9 cellular contexts compared by ENCODE assay signal in the genomic region with DNA sequence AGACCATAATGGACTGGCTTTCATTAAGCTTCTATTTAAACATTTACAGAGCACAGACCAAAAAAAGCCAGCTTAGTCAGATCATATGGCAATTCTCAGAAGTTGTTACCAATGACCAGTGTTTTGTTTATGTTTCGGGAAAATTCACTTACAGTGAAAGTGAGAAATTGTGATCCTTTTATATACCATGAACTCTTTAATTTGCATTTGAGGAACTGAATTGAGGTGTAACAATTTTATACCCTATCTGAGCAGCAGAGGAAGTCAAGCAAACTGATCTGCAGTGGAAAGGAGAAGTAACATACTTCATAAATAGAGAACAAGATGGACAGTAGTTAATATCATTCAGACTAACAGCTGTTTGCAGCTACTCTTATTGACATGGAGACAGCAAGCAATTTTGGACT.
DNase-seq lines count a peak whose midpoint lies in the region; ATAC-seq and TF ChIP-seq lines count a peak whose summit lies in the region.
"Had no signal": no experiment of that assay in that cellular context is flagged by ENCODE, and none has a peak within 500 bp of the region (broad histone marks: within the 10 kb centered on the region; RNA-seq: fewer than 3 reads in every experiment).

No MANE protein-coding gene starts in this region.

- H3K9me3 ChIP-seq in prostate gland (no peaks in the 10 kb centered on the region), osteoblast (ENCODE audit: low read depth, low read length) (no peaks in the 10 kb centered on the region)

- H4K20me1 ChIP-seq in osteoblast (ENCODE audit: insufficient read depth, low read length) = no peaks in the 10 kb centered on the region

- peaks cover 5% of the 10 kb centered on the region for H3K9me3 Mint-ChIP-seq in activated B cell treated with CpG ODN at 0.5 μM for 24 hours
- peaks cover 3% of the 10 kb centered on the region for H3K9me3 Mint-ChIP-seq in activated naive CD8-positive, alpha-beta T cell treated with anti-CD3 and anti-CD28 coated beads, Interleukin-2, amount 50 U/mL, for 24 hours

- in situ Hi-C loops in GM13976 (cut with MboI; ENCODE audit: low sequenced_read_pairs, unreplicated experiment) = no loop called here

- intact Hi-C loops in activated B cell treated with CpG ODN at 0.5 μM for 24 hours (cut with micrococcal nuclease) = loop anchor here (1.0 kb wide), 4 partner anchors 9 to 164 kb away; no protein-coding TSS in a partner anchor
- intact Hi-C loops in prostate gland (cut with DNase I) = no loop called here

- H3K4me1 ChIP-seq in prostate gland (replicated peaks) = no peaks in the 10 kb centered on the region
- H3K4me1 ChIP-seq in osteoblast (ENCODE audit: insufficient read depth, low read length) = no peaks in the 10 kb centered on the region

- H2AFZ ChIP-seq in osteoblast (ENCODE audit: low read length) = no peak overlapping the region

- POLR2A ChIA-PET in activated B cell treated with CpG ODN at 0.5 μM for 24 hours (lab: Charles Lee) = interaction anchor here (0.7 to 15.8 kb wide), 12 partner anchors 12 to 97 kb away, joined by 3 to 203 read pairs (median 6); partner anchors contain the start of gene TMA16

- WGBS in prostate gland = 92% methylated on average over 1 of the region's 1 CpG

- H3K36me3 ChIP-seq in prostate gland (no peaks in the 10 kb centered on the region), osteoblast (ENCODE audit: insufficient read depth, low read length) (no peaks in the 10 kb centered on the region)

- peak overlapping the region; percentile 70 for H3K4me3 Mint-ChIP-seq in activated B cell treated with CpG ODN at 0.5 μM for 24 hours
- H3K4me3 Mint-ChIP-seq in activated naive CD8-positive, alpha-beta T cell treated with anti-CD3 and anti-CD28 coated beads, Interleukin-2, amount 50 U/mL, for 24 hours = no peak overlapping the region

- H3K36me3 Mint-ChIP-seq in activated B cell treated with CpG ODN at 0.5 μM for 24 hours (ENCODE audit: low read depth) = peaks cover 33% of the 10 kb centered on the region
- H3K36me3 Mint-ChIP-seq in activated naive CD8-positive, alpha-beta T cell treated with anti-CD3 and anti-CD28 coated beads, Interleukin-2, amount 50 U/mL, for 24 hours (ENCODE audit: low read depth) = peaks cover 3% of the 10 kb centered on the region

- ATAC-seq in GM21390 (IDR thresholded peaks at IDR 0.05; ENCODE audit: unreplicated experiment) = peak; percentile 84
- ATAC-seq in HG03342 (IDR thresholded peaks at IDR 0.05; ENCODE audit: unreplicated experiment) = peak; percentile 82
- ATAC-seq in activated B cell treated with CpG ODN at 0.5 μM for 24 hours (ENCODE audit: low read depth) = peak; percentile 68
- no peak for ATAC-seq in activated naive CD8-positive, alpha-beta T cell treated with anti-CD3 and anti-CD28 coated beads, Interleukin-2, amount 50 U/mL, for 24 hours

- H3K27ac ChIP-seq in prostate gland (no peak overlapping the region), osteoblast (ENCODE audit: low read depth, low read length) (no peak overlapping the region)

- CTCF ChIA-PET in activated B cell treated with CpG ODN at 0.5 μM for 24 hours (lab: Charles Lee) = interaction anchor here (1.2 to 8.0 kb wide), 10 partner anchors 11 to 90 kb away, joined by 3 to 71 read pairs (median 12); no protein-coding TSS in a partner anchor

- TF ChIP-seq CTCF in GM13976 (IDR thresholded peaks at IDR 0.05; ENCODE audit: borderline replicate concordance, control extremely low read depth, extremely low read depth, insufficient read depth, missing control alignments) (no peak), activated B cell treated with CpG ODN at 0.5 μM for 24 hours (IDR thresholded peaks at IDR 0.05) (no peak), prostate gland (IDR thresholded peaks at IDR 0.05) (no peak), osteoblast (IDR thresholded peaks at IDR 0.05; ENCODE audit: extremely low read depth, low read depth, low read length) (no peak)

- TF ChIP-seq POLR2A in prostate gland (IDR thresholded peaks at IDR 0.05) = no peak

- no peak overlapping the region for H3K4me2 ChIP-seq in osteoblast (ENCODE audit: insufficient read depth, low read length)

- DNase-seq in GM13976 (ENCODE audit: low spot score) (peak; percentile 32), activated B cell treated with CpG ODN at 0.5 μM for 24 hours (no peak), prostate gland (ENCODE audit: low spot score) (no peak), anterior cingulate cortex (lab: John Stamatoyannopoulos, UW) (no peak), osteoblast (ENCODE audit: insufficient read length, low spot score, missing footprints) (no peak)
- DNase-seq in activated naive CD8-positive, alpha-beta T cell treated with anti-CD3 and anti-CD28 coated beads, Interleukin-2, amount 50 U/mL, for 24 hours = no peak
- DNase-seq: central memory CD4-positive, alpha-beta T cell had no signal

- no peaks in the 10 kb centered on the region for H3K79me2 ChIP-seq in osteoblast (ENCODE audit: insufficient read depth, low read length)

- H3K4me3 ChIP-seq in prostate gland = no peak overlapping the region
- H3K4me3 ChIP-seq in osteoblast (ENCODE audit: insufficient read depth, low read length) = no peak overlapping the region

- H3K4me1 Mint-ChIP-seq in activated B cell treated with CpG ODN at 0.5 μM for 24 hours = peaks cover 85% of the 10 kb centered on the region
- H3K4me1 Mint-ChIP-seq in activated naive CD8-positive, alpha-beta T cell treated with anti-CD3 and anti-CD28 coated beads, Interleukin-2, amount 50 U/mL, for 24 hours = peaks cover 23% of the 10 kb centered on the region

- peak overlapping the region; percentile 90 for H3K27ac Mint-ChIP-seq in activated B cell treated with CpG ODN at 0.5 μM for 24 hours
- no peak overlapping the region for H3K27ac Mint-ChIP-seq in activated naive CD8-positive, alpha-beta T cell treated with anti-CD3 and anti-CD28 coated beads, Interleukin-2, amount 50 U/mL, for 24 hours

- no peaks in the 10 kb centered on the region for H3K27me3 ChIP-seq in prostate gland (replicated peaks; ENCODE audit: insufficient read depth)
- H3K27me3 ChIP-seq in osteoblast (ENCODE audit: insufficient read depth, low read length) = no peaks in the 10 kb centered on the region

- no peaks in the 10 kb centered on the region for H3K27me3 Mint-ChIP-seq in activated B cell treated with CpG ODN at 0.5 μM for 24 hours
- H3K27me3 Mint-ChIP-seq in activated naive CD8-positive, alpha-beta T cell treated with anti-CD3 and anti-CD28 coated beads, Interleukin-2, amount 50 U/mL, for 24 hours = no peaks in the 10 kb centered on the region
